Comparison of ENCODE assay signal across 28 cellular contexts in the genomic region with DNA sequence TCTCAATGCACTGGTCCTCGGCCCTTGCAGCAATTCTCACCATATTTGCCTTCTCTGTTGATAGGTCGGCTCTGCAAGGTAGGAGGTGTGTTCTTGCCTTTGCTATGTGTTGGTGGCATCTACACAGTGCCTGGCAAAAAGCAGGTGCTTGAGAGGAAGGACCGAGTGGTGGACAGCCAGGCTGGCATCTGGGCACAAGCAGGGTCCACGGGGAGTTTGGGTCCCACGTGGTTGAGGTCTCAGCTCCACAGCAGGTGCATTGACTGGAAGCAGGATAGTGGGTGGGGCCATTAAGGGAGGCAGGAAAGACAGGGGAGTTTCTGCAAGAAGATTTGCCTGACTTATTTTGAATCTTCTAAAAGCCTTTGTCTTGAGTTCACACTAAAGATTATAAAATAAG.
"Had no signal": no experiment of that assay in that cellular context is flagged by ENCODE, and none has a peak within 500 bp of the region (broad histone marks: within the 10 kb centered on the region; RNA-seq: fewer than 3 reads in every experiment).

No MANE protein-coding gene starts in this region.

- H3K4me1 Mint-ChIP-seq: activated CD4-positive, alpha-beta T cell treated with anti-CD3 and anti-CD28 coated beads, Interleukin-2, amount 10 ng/mL, durations not matched to agents 24 days and 14 days; activated naive CD8-positive, alpha-beta T cell treated with anti-CD3 and anti-CD28 coated beads for 36 hours; activated T-helper 17 cell treated with anti-CD3 and anti-CD28 coated beads, Interleukin-2, amount 50 U/mL, for 72 hours had no signal

- H3K4me1 ChIP-seq: SJCRH30 had no signal

- H2AFZ ChIP-seq: PC-9 had no signal

- H3K36me3 ChIP-seq: brain microvascular endothelial cell, SJCRH30 had no signal

- H3K4me3 ChIP-seq: PC-9, SJCRH30, SK-N-MC had no signal

- H3K36me3 Mint-ChIP-seq: activated naive CD8-positive, alpha-beta T cell treated with anti-CD3 and anti-CD28 coated beads for 36 hours had no signal

- H3K27me3 ChIP-seq: brain microvascular endothelial cell had no signal

- ATAC-seq: activated CD8-positive, alpha-beta T cell treated with anti-CD3 and anti-CD28 coated beads for 36 hours; activated T-cell treated with anti-CD3 and anti-CD28 coated beads, Interleukin-2, amount 50 U/mL, for 72 hours; activated T-helper 17 cell treated with anti-CD3 and anti-CD28 coated beads, Interleukin-2, amount 50 U/mL, for 72 hours had no signal

- H3K27me3 Mint-ChIP-seq: activated naive CD8-positive, alpha-beta T cell treated with anti-CD3 and anti-CD28 coated beads for 36 hours had no signal

- H3K9me3 ChIP-seq: SJCRH30 had no signal

- H3K27ac ChIP-seq: brain microvascular endothelial cell, PC-9, RWPE1, SJCRH30, SK-N-MC had no signal

- DNase-seq: activated CD4-positive, alpha-beta T cell treated with anti-CD3 and anti-CD28 coated beads, Interleukin-2, amount 10 ng/mL, durations not matched to agents 24 days and 14 days; activated CD4-positive, alpha-beta T cell treated with anti-CD3 and anti-CD28 coated beads, Interleukin-2, amount 50 U/mL, for 4 hours; activated CD8-positive, alpha-beta T cell treated with anti-CD3 and anti-CD28 coated beads for 36 hours; activated naive CD4-positive, alpha-beta T cell; activated naive CD4-positive, alpha-beta T cell treated with anti-CD3 and anti-CD28 coated beads, Interleukin-2, amount 50 U/mL, for 16 hours; activated naive CD8-positive, alpha-beta T cell treated with anti-CD3 and anti-CD28 coated beads for 36 hours; activated T-cell treated with anti-CD3 and anti-CD28 coated beads, Interleukin-2, amount 50 U/mL, for 1 hour; activated T-cell treated with anti-CD3 and anti-CD28 coated beads, Interleukin-2, amount 50 U/mL, for 72 hours; amniotic stem cell; brain microvascular endothelial cell; Karpas-422; KBM-7; NCI-H1105; NCI-H1417 treated with DMSO at 0.1 percent for 48 hours; NCI-H1694 treated with DMSO at 0.1 percent for 48 hours; NCI-H2029; NCI-H510A; NCI-H526; NCI-H748 treated with DMSO at 0.1 percent for 48 hours; NK-92 treated with Interleukin-12 subunit alpha and Interleukin-12 subunit beta, amount 100 ng/mL, for 24 hours; PC-9; Right ventricle myocardium superior; SJCRH30 had no signal

- H3K4me2 ChIP-seq: PC-9 had no signal

- H3K27ac Mint-ChIP-seq: activated CD4-positive, alpha-beta T cell treated with anti-CD3 and anti-CD28 coated beads, Interleukin-2, amount 10 ng/mL, durations not matched to agents 24 days and 14 days; activated CD8-positive, alpha-beta T cell treated with anti-CD3 and anti-CD28 coated beads for 36 hours; activated naive CD8-positive, alpha-beta T cell treated with anti-CD3 and anti-CD28 coated beads for 36 hours; activated T-cell treated with anti-CD3 and anti-CD28 coated beads, Interleukin-2, amount 50 U/mL, for 72 hours; activated T-helper 17 cell treated with anti-CD3 and anti-CD28 coated beads, Interleukin-2, amount 50 U/mL, for 72 hours; T-helper 1 cell treated with Interleukin-12 subunit alpha and Interleukin-12 subunit beta and Interleukin-4 antibody, amounts not matched to agents 30 μg/mL and 1 μg/mL, for 36 hours; T-helper 2 cell treated with Interferon-gamma antibody and Interleukin-4, amounts not matched to agents 5 μg/mL and 100 μg/mL, for 36 hours had no signal

- H3K4me3 Mint-ChIP-seq: activated CD4-positive, alpha-beta T cell treated with anti-CD3 and anti-CD28 coated beads, Interleukin-2, amount 10 ng/mL, durations not matched to agents 24 days and 14 days; activated CD8-positive, alpha-beta T cell treated with anti-CD3 and anti-CD28 coated beads for 36 hours; activated naive CD8-positive, alpha-beta T cell treated with anti-CD3 and anti-CD28 coated beads for 36 hours; activated T-cell treated with anti-CD3 and anti-CD28 coated beads, Interleukin-2, amount 50 U/mL, for 72 hours; activated T-helper 17 cell treated with anti-CD3 and anti-CD28 coated beads, Interleukin-2, amount 50 U/mL, for 72 hours; T-helper 1 cell treated with Interleukin-12 subunit alpha and Interleukin-12 subunit beta and Interleukin-4 antibody, amounts not matched to agents 30 μg/mL and 1 μg/mL, for 36 hours; T-helper 2 cell treated with Interferon-gamma antibody and Interleukin-4, amounts not matched to agents 5 μg/mL and 100 μg/mL, for 36 hours had no signal

- H3K9me3 Mint-ChIP-seq: activated CD4-positive, alpha-beta T cell treated with anti-CD3 and anti-CD28 coated beads, Interleukin-2, amount 10 ng/mL, durations not matched to agents 24 days and 14 days; activated CD8-positive, alpha-beta T cell treated with anti-CD3 and anti-CD28 coated beads for 36 hours; activated naive CD8-positive, alpha-beta T cell treated with anti-CD3 and anti-CD28 coated beads for 36 hours; activated T-cell treated with anti-CD3 and anti-CD28 coated beads, Interleukin-2, amount 50 U/mL, for 72 hours; activated T-helper 17 cell treated with anti-CD3 and anti-CD28 coated beads, Interleukin-2, amount 50 U/mL, for 72 hours; T-helper 1 cell treated with Interleukin-12 subunit alpha and Interleukin-12 subunit beta and Interleukin-4 antibody, amounts not matched to agents 30 μg/mL and 1 μg/mL, for 36 hours; T-helper 2 cell treated with Interferon-gamma antibody and Interleukin-4, amounts not matched to agents 5 μg/mL and 100 μg/mL, for 36 hours had no signal
